17 cellular contexts compared by ENCODE assay signal in genomic region chr22:47842119-47842518, GRCh38.
DNase-seq lines count a peak whose midpoint lies in the region; ATAC-seq and TF ChIP-seq lines count a peak whose summit lies in the region.
"Had no signal": no experiment of that assay in that cellular context is flagged by ENCODE, and none has a peak within 500 bp of the region (broad histone marks: within the 10 kb centered on the region; RNA-seq: fewer than 3 reads in every experiment).

No MANE protein-coding gene starts in this region.

- H3K27ac ChIP-seq in DOHH2 (ENCODE audit: low read depth, low read length): no peak overlapping the region
- H3K27ac ChIP-seq in GM23338 (ENCODE audit: low read depth): no peak overlapping the region
- no peak overlapping the region for H3K27ac ChIP-seq in mesendoderm (ENCODE audit: low read depth, low read length)
- H3K27ac ChIP-seq: HL-60 had no signal

- H3K23ac ChIP-seq in mesendoderm (ENCODE audit: low read length): no peak overlapping the region

- H3K4me3 ChIP-seq in DOHH2 (ENCODE audit: low read length): no peak overlapping the region
- H3K4me3 ChIP-seq in GM23338: no peak overlapping the region
- no peak overlapping the region for H3K4me3 ChIP-seq in mesendoderm (ENCODE audit: low read length)

- H3K9me2 ChIP-seq in DOHH2 (replicated peaks; ENCODE audit: control insufficient read depth, low read length) (no peaks in the 10 kb centered on the region), GM23338 (ENCODE audit: insufficient read depth) (no peaks in the 10 kb centered on the region)

- no peaks in the 10 kb centered on the region for H3F3A ChIP-seq in DOHH2 (ENCODE audit: control insufficient read depth, insufficient read depth)
- no peaks in the 10 kb centered on the region for H3F3A ChIP-seq in GM23338 (replicated peaks; ENCODE audit: low read depth)

- H3K4me3 Mint-ChIP-seq in GM23338 (no peak overlapping the region), mesothelial cell of epicardium (no peak overlapping the region)
- H3K4me3 Mint-ChIP-seq: CD14-positive monocyte had no signal

- H3K36me3 Mint-ChIP-seq in GM23338 (ENCODE audit: low read depth) (no peaks in the 10 kb centered on the region), mesothelial cell of epicardium (no peaks in the 10 kb centered on the region)
- H3K36me3 Mint-ChIP-seq: CD14-positive monocyte had no signal

- H3K18ac ChIP-seq in mesendoderm (ENCODE audit: low read length): no peak overlapping the region

- H3K9me3 Mint-ChIP-seq in GM23338 (peaks cover 3% of the 10 kb centered on the region), mesothelial cell of epicardium (peaks cover 10% of the 10 kb centered on the region)

- H3K27ac Mint-ChIP-seq in GM23338 (no peak overlapping the region), mesothelial cell of epicardium (no peak overlapping the region)
- H3K27ac Mint-ChIP-seq: CD14-positive monocyte had no signal

- H4K20me1 ChIP-seq in DOHH2 (ENCODE audit: control insufficient read depth, insufficient read depth, low read depth, low read length) (no peaks in the 10 kb centered on the region), GM23338 (replicated peaks; ENCODE audit: insufficient read depth) (no peaks in the 10 kb centered on the region)

- TF ChIP-seq CTCF in DOHH2 (IDR thresholded peaks at IDR 0.05; ENCODE audit: low read depth, low read length, poor library complexity, severe bottlenecking) (peak; percentile 62), GM23338 (conservative IDR thresholded peaks at IDR 0.05; ENCODE audit: low read depth in 2 of 2) (no peak), mesothelial cell of epicardium (IDR thresholded peaks at IDR 0.05; ENCODE audit: unreplicated experiment) (no peak)

- H3K4me2 ChIP-seq in DOHH2 (ENCODE audit: low read length) (peak overlapping the region; percentile 23; the same call in 1 of the 2 replicates), GM23338 (no peak overlapping the region), mesendoderm (ENCODE audit: low read length) (no peak overlapping the region)

- ATAC-seq in GM23338: peak; percentile 66
- ATAC-seq: Panc1 had no signal

- H3K27me3 ChIP-seq in DOHH2 (ENCODE audit: control insufficient read depth, low read length): no peaks in the 10 kb centered on the region
- no peaks in the 10 kb centered on the region for H3K27me3 ChIP-seq in GM23338 (ENCODE audit: insufficient read depth)
- no peaks in the 10 kb centered on the region for H3K27me3 ChIP-seq in mesendoderm (ENCODE audit: insufficient read depth, low read length, poor library complexity)

- H2AFZ ChIP-seq in GM23338: no peak overlapping the region

- H4K5ac ChIP-seq in mesendoderm (ENCODE audit: low read length): no peak overlapping the region

- H2BK5ac ChIP-seq in mesendoderm (ENCODE audit: low read length): no peak overlapping the region

- H3K79me1 ChIP-seq in mesendoderm (ENCODE audit: low read length): no peaks in the 10 kb centered on the region

- no CpG with 5 or more reads among the region's 10 CpGs for WGBS in mesendoderm (ENCODE audit: extremely low coverage, insufficient coverage, low lambda C conversion rate)

- no peaks in the 10 kb centered on the region for H3K9me3 ChIP-seq in DOHH2 (ENCODE audit: control insufficient read depth, insufficient read depth, low read length)

- no peak overlapping the region for H2AK5ac ChIP-seq in mesendoderm (ENCODE audit: low read length)

- H3K56ac ChIP-seq in mesendoderm (ENCODE audit: low read length): no peak overlapping the region

- H3K9ac ChIP-seq in mesendoderm (ENCODE audit: low read length): no peak overlapping the region

- H2BK120ac ChIP-seq in mesendoderm (ENCODE audit: low read depth, low read length): no peak overlapping the region

- no peaks in the 10 kb centered on the region for H3K36me3 ChIP-seq in DOHH2 (ENCODE audit: control insufficient read depth, low read length)
- H3K36me3 ChIP-seq in GM23338 (ENCODE audit: insufficient read depth): no peaks in the 10 kb centered on the region; the same call in 1 of the 2 replicates
- H3K36me3 ChIP-seq in mesendoderm (ENCODE audit: control insufficient read depth, insufficient read depth, low read length): no peaks in the 10 kb centered on the region

- H3K4me1 ChIP-seq in DOHH2 (ENCODE audit: control insufficient read depth, low read length): peaks cover 30% of the 10 kb centered on the region
- no peaks in the 10 kb centered on the region for H3K4me1 ChIP-seq in GM23338 (ENCODE audit: insufficient read depth)
- no peaks in the 10 kb centered on the region for H3K4me1 ChIP-seq in mesendoderm (ENCODE audit: control insufficient read depth, low read depth, low read length)

- DNase-seq in GM23338 (ENCODE audit: low spot score) (no peak), SW480 (ENCODE audit: low spot score) (peak; percentile 18), mesendoderm (peak; percentile 19), mesothelial cell of epicardium (ENCODE audit: low spot score in 2 of 2, unreplicated experiment in 2 of 2) (no peak), HK-2 (ENCODE audit: unreplicated experiment) (no peak)
- no peak for DNase-seq in activated T-cell treated with anti-CD3 and anti-CD28 coated beads, Interleukin-2, amount 50 U/mL, for 1 hour
- DNase-seq: HCEC 1CT, NCI-H1417, NCI-H187 treated with DMSO at 0.1 percent for 48 hours, NCI-H2171 treated with DMSO at 0.1 percent for 48 hours, NCI-H446 treated with DMSO at 0.1 percent for 48 hours, NCI-H82, T-helper 1 cell had no signal

- no peak overlapping the region for H4K8ac ChIP-seq in mesendoderm (ENCODE audit: low read depth, low read length)

- peaks cover 4% of the 10 kb centered on the region for H3K27me3 Mint-ChIP-seq in GM23338 (ENCODE audit: insufficient read depth, low read depth, poor library complexity)
- H3K27me3 Mint-ChIP-seq in mesothelial cell of epicardium (ENCODE audit: low read depth): no peaks in the 10 kb centered on the region

- H3K79me2 ChIP-seq in DOHH2 (ENCODE audit: control insufficient read depth, low read length): no peaks in the 10 kb centered on the region
- no peaks in the 10 kb centered on the region for H3K79me2 ChIP-seq in GM23338 (replicated peaks; ENCODE audit: insufficient read depth)
- H3K79me2 ChIP-seq in mesendoderm (ENCODE audit: control insufficient read depth, insufficient read depth, low read length): no peaks in the 10 kb centered on the region

- no peak overlapping the region for H3K4ac ChIP-seq in mesendoderm (ENCODE audit: low read depth, low read length)

- H3K4me1 Mint-ChIP-seq in GM23338 (no peaks in the 10 kb centered on the region), mesothelial cell of epicardium (peaks cover 9% of the 10 kb centered on the region)
- H3K4me1 Mint-ChIP-seq: CD14-positive monocyte had no signal

- H2BK15ac ChIP-seq in mesendoderm (replicated peaks; ENCODE audit: low read depth): no peak overlapping the region

TF ChIP-seq in GM23338, 12 proteins besides CTCF, POLR2A, EP300 and RAD21:
- no peak for TF ChIP-seq EZH2 (IDR thresholded peaks at IDR 0.05; ENCODE audit: low read depth, unreplicated experiment)
- TF ChIP-seq ZNF114 (CRISPR knock-in tag; IDR thresholded peaks at IDR 0.05): no peak
- no peak for TF ChIP-seq CREB1 (CRISPR knock-in tag; IDR thresholded peaks at IDR 0.05; ENCODE audit: low read depth)
- no peak for TF ChIP-seq POLR2AphosphoS5 (IDR thresholded peaks at IDR 0.05; ENCODE audit: low read depth)

Comparison
In these comparisons a context has a peak if more than half of its experiments do, and no peak if none do; other contexts are left out.
1. DNase-seq: peak in SW480 (single experiment) and mesendoderm (single experiment); none in GM23338 (single experiment), activated T-cell treated with anti-CD3 and anti-CD28 coated beads, Interleukin-2, amount 50 U/mL, for 1 hour (single experiment), mesothelial cell of epicardium (0 of 2) and HK-2 (single experiment).